1 cellular context compared by ENCODE assay signal in genomic region chr16:20915733-20916132, GRCh38.
TF ChIP-seq lines count a peak whose summit lies in the region.

No MANE protein-coding gene starts in this region.

TF ChIP-seq in SK-N-SH treated with all-trans-retinoic acid at 6 μM for 48 hours, 23 proteins besides CTCF, POLR2A, EP300 and RAD21 (continued from another document):
- TF ChIP-seq CREB5 (CRISPR knock-in tag; IDR thresholded peaks at IDR 0.05; ENCODE audit: low read depth) (no peak), CSRNP3 (CRISPR knock-in tag; IDR thresholded peaks at IDR 0.05) (no peak), RARB (CRISPR knock-in tag; IDR thresholded peaks at IDR 0.05) (no peak), ZNF8 (CRISPR knock-in tag; IDR thresholded peaks at IDR 0.05) (no peak), PPARA (CRISPR knock-in tag; IDR thresholded peaks at IDR 0.05; ENCODE audit: borderline replicate concordance) (no peak), ZFP30 (CRISPR knock-in tag; IDR thresholded peaks at IDR 0.05) (no peak), ZC3H10 (CRISPR knock-in tag; IDR thresholded peaks at IDR 0.05) (no peak), ZFP3 (CRISPR knock-in tag; IDR thresholded peaks at IDR 0.05) (no peak)
